Comparison of ENCODE assay signal across 1 cellular context in the genomic region with DNA sequence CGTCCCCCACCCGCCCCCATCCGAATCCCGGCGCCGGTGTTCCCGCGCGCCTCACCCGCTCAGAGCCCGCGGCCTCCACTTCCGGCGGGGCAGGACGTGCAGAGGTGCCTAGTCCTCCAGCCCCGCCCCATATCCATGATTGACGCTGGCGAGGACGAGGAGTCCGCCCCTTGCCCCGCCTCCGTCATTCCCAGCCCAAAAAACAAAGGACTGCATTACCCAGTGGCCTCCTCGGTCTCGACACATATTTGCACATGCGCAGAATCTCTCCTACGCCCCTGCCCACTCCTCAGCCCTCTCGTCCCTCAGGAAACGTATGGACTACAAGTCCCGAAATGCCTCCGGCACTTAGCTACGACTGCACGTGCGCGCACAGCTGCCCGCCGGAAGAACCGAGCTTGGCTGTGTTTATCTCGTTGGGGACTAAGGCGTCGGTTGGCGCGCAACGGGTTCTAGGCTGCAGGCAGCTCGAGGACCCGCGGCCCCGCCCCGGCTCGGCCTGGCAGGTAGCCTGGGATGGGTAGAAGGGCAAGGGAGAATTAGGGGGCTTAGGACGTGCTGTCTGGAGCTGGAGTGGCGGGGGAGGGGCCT.
TF ChIP-seq lines count a peak whose summit lies in the region.

A gene with protein sequence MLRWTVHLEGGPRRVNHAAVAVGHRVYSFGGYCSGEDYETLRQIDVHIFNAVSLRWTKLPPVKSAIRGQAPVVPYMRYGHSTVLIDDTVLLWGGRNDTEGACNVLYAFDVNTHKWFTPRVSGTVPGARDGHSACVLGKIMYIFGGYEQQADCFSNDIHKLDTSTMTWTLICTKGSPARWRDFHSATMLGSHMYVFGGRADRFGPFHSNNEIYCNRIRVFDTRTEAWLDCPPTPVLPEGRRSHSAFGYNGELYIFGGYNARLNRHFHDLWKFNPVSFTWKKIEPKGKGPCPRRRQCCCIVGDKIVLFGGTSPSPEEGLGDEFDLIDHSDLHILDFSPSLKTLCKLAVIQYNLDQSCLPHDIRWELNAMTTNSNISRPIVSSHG (plus strand): TSS at position 407 of the 591 bp plus-strand sequence. CDS start 2,944 bp downstream, outside the sequence.
MEA1 (minus strand) TSS at position 104 of the 591 bp plus-strand sequence. CDS start 133 bp downstream, outside the sequence.

TF ChIP-seq in HepG2, 621 proteins besides CTCF, POLR2A, EP300 and RAD21 (continued from another document and continues in another):
- TF ChIP-seq, protein P1, sequence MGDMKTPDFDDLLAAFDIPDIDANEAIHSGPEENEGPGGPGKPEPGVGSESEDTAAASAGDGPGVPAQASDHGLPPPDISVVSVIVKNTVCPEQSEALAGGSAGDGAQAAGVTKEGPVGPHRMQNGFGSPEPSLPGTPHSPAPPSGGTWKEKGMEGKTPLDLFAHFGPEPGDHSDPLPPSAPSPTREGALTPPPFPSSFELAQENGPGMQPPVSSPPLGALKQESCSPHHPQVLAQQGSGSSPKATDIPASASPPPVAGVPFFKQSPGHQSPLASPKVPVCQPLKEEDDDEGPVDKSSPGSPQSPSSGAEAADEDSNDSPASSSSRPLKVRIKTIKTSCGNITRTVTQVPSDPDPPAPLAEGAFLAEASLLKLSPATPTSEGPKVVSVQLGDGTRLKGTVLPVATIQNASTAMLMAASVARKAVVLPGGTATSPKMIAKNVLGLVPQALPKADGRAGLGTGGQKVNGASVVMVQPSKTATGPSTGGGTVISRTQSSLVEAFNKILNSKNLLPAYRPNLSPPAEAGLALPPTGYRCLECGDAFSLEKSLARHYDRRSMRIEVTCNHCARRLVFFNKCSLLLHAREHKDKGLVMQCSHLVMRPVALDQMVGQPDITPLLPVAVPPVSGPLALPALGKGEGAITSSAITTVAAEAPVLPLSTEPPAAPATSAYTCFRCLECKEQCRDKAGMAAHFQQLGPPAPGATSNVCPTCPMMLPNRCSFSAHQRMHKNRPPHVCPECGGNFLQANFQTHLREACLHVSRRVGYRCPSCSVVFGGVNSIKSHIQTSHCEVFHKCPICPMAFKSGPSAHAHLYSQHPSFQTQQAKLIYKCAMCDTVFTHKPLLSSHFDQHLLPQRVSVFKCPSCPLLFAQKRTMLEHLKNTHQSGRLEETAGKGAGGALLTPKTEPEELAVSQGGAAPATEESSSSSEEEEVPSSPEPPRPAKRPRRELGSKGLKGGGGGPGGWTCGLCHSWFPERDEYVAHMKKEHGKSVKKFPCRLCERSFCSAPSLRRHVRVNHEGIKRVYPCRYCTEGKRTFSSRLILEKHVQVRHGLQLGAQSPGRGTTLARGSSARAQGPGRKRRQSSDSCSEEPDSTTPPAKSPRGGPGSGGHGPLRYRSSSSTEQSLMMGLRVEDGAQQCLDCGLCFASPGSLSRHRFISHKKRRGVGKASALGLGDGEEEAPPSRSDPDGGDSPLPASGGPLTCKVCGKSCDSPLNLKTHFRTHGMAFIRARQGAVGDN (CRISPR knock-in tag; IDR thresholded peaks at IDR 0.05): peak; percentile 81
- TF ChIP-seq ZNF180 (CRISPR knock-in tag; IDR thresholded peaks at IDR 0.05; ENCODE audit: borderline replicate concordance, low read depth) (no peak), ZNF580 (CRISPR knock-in tag; IDR thresholded peaks at IDR 0.05; ENCODE audit: borderline replicate concordance, low read depth) (peak; percentile 85; the same call in 1 of the 2 replicates), GABPB1 (CRISPR knock-in tag; IDR thresholded peaks at IDR 0.05) (peak; percentile 94), PRMT3 (CRISPR knock-in tag; IDR thresholded peaks at IDR 0.05; ENCODE audit: borderline replicate concordance, low read depth) (no peak), RFX3 (CRISPR knock-in tag; IDR thresholded peaks at IDR 0.05) (peak; percentile 32; the same call in 1 of the 2 replicates), PLRG1 (conservative IDR thresholded peaks at IDR 0.05) (no peak), ZBTB1 (CRISPR knock-in tag; IDR thresholded peaks at IDR 0.05; ENCODE audit: borderline replicate concordance) (no peak; the same call in 1 of the 2 replicates), KAT2B (IDR thresholded peaks at IDR 0.05; ENCODE audit: borderline replicate concordance, low read depth, low read length) (no peak), ZNF280D (CRISPR knock-in tag; IDR thresholded peaks at IDR 0.05) (no peak), POLR2AphosphoS2 (IDR thresholded peaks at IDR 0.05; ENCODE audit: low read depth, low read length) (no peak), CREM (IDR thresholded peaks at IDR 0.05) (peak; percentile 98), CREM (CRISPR knock-in tag; IDR thresholded peaks at IDR 0.05) (no peak), ZNF350 (CRISPR knock-in tag; IDR thresholded peaks at IDR 0.05; ENCODE audit: borderline replicate concordance, low read depth) (peak; percentile 62; the same call in 1 of the 2 replicates), LCORL (IDR thresholded peaks at IDR 0.05) (peak; percentile 68; the same call in 1 of the 2 replicates), LCORL (CRISPR knock-in tag; IDR thresholded peaks at IDR 0.05) (peak; percentile 73; the same call in 1 of the 2 replicates), FOXP1 (IDR thresholded peaks at IDR 0.05) (no peak), FOXP1 (CRISPR knock-in tag; IDR thresholded peaks at IDR 0.05) (peak; percentile 63; the same call in 1 of the 2 replicates), RNF2 (conservative IDR thresholded peaks at IDR 0.05; ENCODE audit: low read depth) (no peak), ZNF468 (CRISPR knock-in tag; IDR thresholded peaks at IDR 0.05) (no peak), ZNF552 (CRISPR knock-in tag; IDR thresholded peaks at IDR 0.05; ENCODE audit: borderline replicate concordance) (no peak), NFIC (IDR thresholded peaks at IDR 0.05; ENCODE audit: low read length) (no peak), ZBTB26 (CRISPR knock-in tag; IDR thresholded peaks at IDR 0.05; ENCODE audit: borderline replicate concordance) (peak; percentile 66; the same call in 1 of the 2 replicates), ZHX1 (CRISPR knock-in tag; IDR thresholded peaks at IDR 0.05; ENCODE audit: low read depth) (no peak), ZNF10 (CRISPR knock-in tag; IDR thresholded peaks at IDR 0.05; ENCODE audit: borderline replicate concordance, low read depth) (no peak), DMAP1 (CRISPR knock-in tag; IDR thresholded peaks at IDR 0.05) (peak; percentile 79)
- TF ChIP-seq, protein P2, sequence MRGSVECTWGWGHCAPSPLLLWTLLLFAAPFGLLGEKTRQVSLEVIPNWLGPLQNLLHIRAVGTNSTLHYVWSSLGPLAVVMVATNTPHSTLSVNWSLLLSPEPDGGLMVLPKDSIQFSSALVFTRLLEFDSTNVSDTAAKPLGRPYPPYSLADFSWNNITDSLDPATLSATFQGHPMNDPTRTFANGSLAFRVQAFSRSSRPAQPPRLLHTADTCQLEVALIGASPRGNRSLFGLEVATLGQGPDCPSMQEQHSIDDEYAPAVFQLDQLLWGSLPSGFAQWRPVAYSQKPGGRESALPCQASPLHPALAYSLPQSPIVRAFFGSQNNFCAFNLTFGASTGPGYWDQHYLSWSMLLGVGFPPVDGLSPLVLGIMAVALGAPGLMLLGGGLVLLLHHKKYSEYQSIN (CRISPR knock-in tag; IDR thresholded peaks at IDR 0.05; ENCODE audit: borderline replicate concordance): no peak
- TF ChIP-seq, protein P3, sequence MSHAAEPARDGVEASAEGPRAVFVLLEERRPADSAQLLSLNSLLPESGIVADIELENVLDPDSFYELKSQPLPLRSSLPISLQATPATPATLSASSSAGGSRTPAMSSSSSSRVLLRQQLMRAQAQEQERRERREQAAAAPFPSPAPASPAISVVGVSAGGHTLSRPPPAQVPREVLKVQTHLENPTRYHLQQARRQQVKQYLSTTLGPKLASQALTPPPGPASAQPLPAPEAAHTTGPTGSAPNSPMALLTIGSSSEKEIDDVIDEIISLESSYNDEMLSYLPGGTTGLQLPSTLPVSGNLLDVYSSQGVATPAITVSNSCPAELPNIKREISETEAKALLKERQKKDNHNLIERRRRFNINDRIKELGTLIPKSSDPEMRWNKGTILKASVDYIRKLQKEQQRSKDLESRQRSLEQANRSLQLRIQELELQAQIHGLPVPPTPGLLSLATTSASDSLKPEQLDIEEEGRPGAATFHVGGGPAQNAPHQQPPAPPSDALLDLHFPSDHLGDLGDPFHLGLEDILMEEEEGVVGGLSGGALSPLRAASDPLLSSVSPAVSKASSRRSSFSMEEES (CRISPR knock-in tag; IDR thresholded peaks at IDR 0.05): peak; percentile 62; the same call in 1 of the 2 replicates
- TF ChIP-seq, protein P4, sequence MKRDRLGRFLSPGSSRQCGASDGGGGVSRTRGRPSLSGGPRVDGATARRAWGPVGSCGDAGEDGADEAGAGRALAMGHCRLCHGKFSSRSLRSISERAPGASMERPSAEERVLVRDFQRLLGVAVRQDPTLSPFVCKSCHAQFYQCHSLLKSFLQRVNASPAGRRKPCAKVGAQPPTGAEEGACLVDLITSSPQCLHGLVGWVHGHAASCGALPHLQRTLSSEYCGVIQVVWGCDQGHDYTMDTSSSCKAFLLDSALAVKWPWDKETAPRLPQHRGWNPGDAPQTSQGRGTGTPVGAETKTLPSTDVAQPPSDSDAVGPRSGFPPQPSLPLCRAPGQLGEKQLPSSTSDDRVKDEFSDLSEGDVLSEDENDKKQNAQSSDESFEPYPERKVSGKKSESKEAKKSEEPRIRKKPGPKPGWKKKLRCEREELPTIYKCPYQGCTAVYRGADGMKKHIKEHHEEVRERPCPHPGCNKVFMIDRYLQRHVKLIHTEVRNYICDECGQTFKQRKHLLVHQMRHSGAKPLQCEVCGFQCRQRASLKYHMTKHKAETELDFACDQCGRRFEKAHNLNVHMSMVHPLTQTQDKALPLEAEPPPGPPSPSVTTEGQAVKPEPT (CRISPR knock-in tag; IDR thresholded peaks at IDR 0.05; ENCODE audit: low read depth): no peak
- TF ChIP-seq, protein P5, sequence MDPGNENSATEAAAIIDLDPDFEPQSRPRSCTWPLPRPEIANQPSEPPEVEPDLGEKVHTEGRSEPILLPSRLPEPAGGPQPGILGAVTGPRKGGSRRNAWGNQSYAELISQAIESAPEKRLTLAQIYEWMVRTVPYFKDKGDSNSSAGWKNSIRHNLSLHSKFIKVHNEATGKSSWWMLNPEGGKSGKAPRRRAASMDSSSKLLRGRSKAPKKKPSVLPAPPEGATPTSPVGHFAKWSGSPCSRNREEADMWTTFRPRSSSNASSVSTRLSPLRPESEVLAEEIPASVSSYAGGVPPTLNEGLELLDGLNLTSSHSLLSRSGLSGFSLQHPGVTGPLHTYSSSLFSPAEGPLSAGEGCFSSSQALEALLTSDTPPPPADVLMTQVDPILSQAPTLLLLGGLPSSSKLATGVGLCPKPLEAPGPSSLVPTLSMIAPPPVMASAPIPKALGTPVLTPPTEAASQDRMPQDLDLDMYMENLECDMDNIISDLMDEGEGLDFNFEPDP (CRISPR knock-in tag; conservative IDR thresholded peaks at IDR 0.05): no peak
- TF ChIP-seq, protein P6, sequence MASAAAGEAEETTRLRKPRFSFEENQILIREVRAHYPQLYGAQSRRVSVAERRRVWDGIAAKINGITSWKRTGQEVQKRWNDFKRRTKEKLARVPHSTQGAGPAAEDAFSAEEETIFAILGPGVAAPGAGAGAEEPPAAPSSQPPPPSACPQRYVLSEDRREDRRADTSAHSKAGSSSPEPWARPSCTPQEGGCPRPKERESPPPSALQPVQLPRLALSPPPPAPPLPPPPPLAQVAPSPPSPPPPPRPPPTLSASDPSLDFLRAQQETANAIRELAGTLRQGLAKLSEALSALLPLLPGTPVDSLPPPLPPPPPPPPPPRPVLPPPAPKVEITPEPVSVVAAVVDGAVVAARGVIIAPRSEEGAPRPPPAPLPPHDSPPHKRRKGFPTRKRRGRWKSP (CRISPR knock-in tag; IDR thresholded peaks at IDR 0.05): no peak
